ENCODE assay signal across 29 cellular contexts in genomic region chr18:5707586-5707985, GRCh38.
"Had no signal": no experiment of that assay in that cellular context is flagged by ENCODE, and none has a peak within 500 bp of the region (broad histone marks: within the 10 kb centered on the region; RNA-seq: fewer than 3 reads in every experiment).

No MANE protein-coding gene starts in this region.

- H3K27me3 ChIP-seq: ascending aorta, breast epithelium, cardiac muscle cell, colonic mucosa, esophagus squamous epithelium had no signal

- H3K27me3 Mint-ChIP-seq: activated B cell treated with CpG ODN at 0.5 μM for 24 hours; activated CD4-positive, alpha-beta memory T cell treated with anti-CD3 and anti-CD28 coated beads, Interleukin-2, amount 10 ng/mL, durations not matched to agents 7 days and 5 days; activated naive CD4-positive, alpha-beta T cell treated with anti-CD3 and anti-CD28 coated beads, Interleukin-2, amount 10 ng/mL, durations not matched to agents 7 days and 5 days had no signal

- H3K4me3 Mint-ChIP-seq: activated B cell treated with CpG ODN at 0.5 μM for 24 hours; activated CD4-positive, alpha-beta memory T cell treated with anti-CD3 and anti-CD28 coated beads, Interleukin-2, amount 10 ng/mL, durations not matched to agents 7 days and 5 days; activated naive CD4-positive, alpha-beta T cell treated with anti-CD3 and anti-CD28 coated beads, Interleukin-2, amount 10 ng/mL, durations not matched to agents 7 days and 5 days; activated naive CD8-positive, alpha-beta T cell treated with anti-CD3 and anti-CD28 coated beads, Interleukin-2, amount 10 ng/mL, durations not matched to agents 7 days and 5 days; activated T-cell treated with anti-CD3 and anti-CD28 coated beads, Interleukin-2, amount 50 U/mL, for 24 hours; activated T-cell treated with anti-CD3 and anti-CD28 coated beads, Interleukin-2, amount 50 U/mL, for 72 hours; brain; T-helper 1 cell treated with Interleukin-12 subunit alpha and Interleukin-12 subunit beta and Interleukin-4 antibody, amounts not matched to agents 30 μg/mL and 1 μg/mL, for 36 hours had no signal

- H3K9me3 ChIP-seq: ascending aorta, breast epithelium, colonic mucosa, esophagus squamous epithelium, gastroesophageal sphincter, heart right ventricle had no signal

- H3K4me1 ChIP-seq: ascending aorta, breast epithelium, colonic mucosa, esophagus squamous epithelium, gastroesophageal sphincter, heart right ventricle had no signal

- H3K4me3 ChIP-seq: ascending aorta, breast epithelium, cardiac muscle cell, colonic mucosa, esophagus squamous epithelium, gastroesophageal sphincter, heart right ventricle had no signal

- H3K4me1 Mint-ChIP-seq: activated B cell treated with CpG ODN at 0.5 μM for 24 hours; activated CD4-positive, alpha-beta memory T cell treated with anti-CD3 and anti-CD28 coated beads, Interleukin-2, amount 10 ng/mL, durations not matched to agents 7 days and 5 days; activated naive CD4-positive, alpha-beta T cell treated with anti-CD3 and anti-CD28 coated beads, Interleukin-2, amount 10 ng/mL, durations not matched to agents 7 days and 5 days; activated naive CD8-positive, alpha-beta T cell treated with anti-CD3 and anti-CD28 coated beads, Interleukin-2, amount 10 ng/mL, durations not matched to agents 7 days and 5 days; brain had no signal

- H3K9me3 Mint-ChIP-seq: activated B cell treated with CpG ODN at 0.5 μM for 24 hours; activated naive CD4-positive, alpha-beta T cell treated with anti-CD3 and anti-CD28 coated beads, Interleukin-2, amount 10 ng/mL, durations not matched to agents 7 days and 5 days; activated naive CD4-positive, alpha-beta T cell treated with anti-CD3 and anti-CD28 coated beads, Interleukin-2, amount 50 U/mL, for 72 hours; activated naive CD8-positive, alpha-beta T cell treated with anti-CD3 and anti-CD28 coated beads, Interleukin-2, amount 10 ng/mL, durations not matched to agents 7 days and 5 days; activated T-cell treated with anti-CD3 and anti-CD28 coated beads, Interleukin-2, amount 50 U/mL, for 24 hours; brain; T-helper 1 cell treated with Interleukin-12 subunit alpha and Interleukin-12 subunit beta and Interleukin-4 antibody, amounts not matched to agents 30 μg/mL and 1 μg/mL, for 36 hours had no signal

- H3K27ac ChIP-seq: ascending aorta, breast epithelium, cardiac muscle cell, colonic mucosa, epithelial cell of prostate, esophagus squamous epithelium, gastroesophageal sphincter, heart right ventricle, WERI-Rb-1 had no signal

- H3K36me3 ChIP-seq: ascending aorta, breast epithelium, cardiac muscle cell, colonic mucosa, esophagus squamous epithelium, gastroesophageal sphincter, heart right ventricle, WERI-Rb-1 had no signal

- DNase-seq: activated B cell treated with CpG ODN at 0.5 μM for 24 hours; activated CD4-positive, alpha-beta memory T cell treated with anti-CD3 and anti-CD28 coated beads, Interleukin-2, amount 10 ng/mL, durations not matched to agents 7 days and 5 days; activated CD4-positive, alpha-beta T cell treated with anti-CD3 and anti-CD28 coated beads for 48 hours; activated CD4-positive, alpha-beta T cell treated with anti-CD3 and anti-CD28 coated beads, Interleukin-2, amount 50 U/mL, for 4 hours; activated CD8-positive, alpha-beta memory T cell treated with anti-CD3 and anti-CD28 coated beads, Interleukin-2, amount 50 U/mL, for 48 hours; activated gamma-delta T cell; activated naive CD4-positive, alpha-beta T cell; activated naive CD4-positive, alpha-beta T cell treated with anti-CD3 and anti-CD28 coated beads, Interleukin-2, amount 10 ng/mL, durations not matched to agents 7 days and 5 days; activated naive CD8-positive, alpha-beta T cell treated with anti-CD3 and anti-CD28 coated beads, Interleukin-2, amount 10 ng/mL, durations not matched to agents 7 days and 5 days; activated T-cell treated with anti-CD3 and anti-CD28 coated beads for 4 hours; activated T-cell treated with anti-CD3 and anti-CD28 coated beads, Interleukin-2, amount 50 U/mL, for 24 hours; activated T-cell treated with anti-CD3 and anti-CD28 coated beads, Interleukin-2, amount 50 U/mL, for 72 hours; central memory CD4-positive, alpha-beta T cell; cerebellar nuclear complex; colonic mucosa; effector CD8-positive, alpha-beta T cell; esophagus squamous epithelium; foreskin melanocyte; heart right ventricle; T1000; WERI-Rb-1 had no signal

- H3K36me3 Mint-ChIP-seq: activated naive CD4-positive, alpha-beta T cell treated with anti-CD3 and anti-CD28 coated beads, Interleukin-2, amount 10 ng/mL, durations not matched to agents 7 days and 5 days; activated naive CD4-positive, alpha-beta T cell treated with anti-CD3 and anti-CD28 coated beads, Interleukin-2, amount 50 U/mL, for 72 hours; activated naive CD8-positive, alpha-beta T cell treated with anti-CD3 and anti-CD28 coated beads, Interleukin-2, amount 10 ng/mL, durations not matched to agents 7 days and 5 days; brain had no signal

- H3K27ac Mint-ChIP-seq: activated B cell treated with CpG ODN at 0.5 μM for 24 hours; activated CD4-positive, alpha-beta memory T cell treated with anti-CD3 and anti-CD28 coated beads, Interleukin-2, amount 10 ng/mL, durations not matched to agents 7 days and 5 days; activated naive CD4-positive, alpha-beta T cell treated with anti-CD3 and anti-CD28 coated beads, Interleukin-2, amount 10 ng/mL, durations not matched to agents 7 days and 5 days; activated naive CD4-positive, alpha-beta T cell treated with anti-CD3 and anti-CD28 coated beads, Interleukin-2, amount 50 U/mL, for 72 hours; activated naive CD8-positive, alpha-beta T cell treated with anti-CD3 and anti-CD28 coated beads, Interleukin-2, amount 10 ng/mL, durations not matched to agents 7 days and 5 days; activated T-cell treated with anti-CD3 and anti-CD28 coated beads, Interleukin-2, amount 50 U/mL, for 24 hours; activated T-cell treated with anti-CD3 and anti-CD28 coated beads, Interleukin-2, amount 50 U/mL, for 72 hours; brain; T-helper 1 cell treated with Interleukin-12 subunit alpha and Interleukin-12 subunit beta and Interleukin-4 antibody, amounts not matched to agents 30 μg/mL and 1 μg/mL, for 36 hours had no signal
